In genomic region chr9:95096381-95096780, GRCh38 we compare ENCODE assay signal across 1 cellular context.
TF ChIP-seq lines count a peak whose summit lies in the region.

No MANE protein-coding gene starts in this region.

TF ChIP-seq in GM23338, 12 proteins besides CTCF, POLR2A, EP300 and RAD21 (continued from another document):
- TF ChIP-seq ZNF462 (CRISPR knock-in tag; IDR thresholded peaks at IDR 0.05), result no peak
- no peak for TF ChIP-seq CREB1 (CRISPR knock-in tag; IDR thresholded peaks at IDR 0.05; ENCODE audit: low read depth)
- TF ChIP-seq POLR2AphosphoS5 (IDR thresholded peaks at IDR 0.05; ENCODE audit: low read depth), result no peak
- TF ChIP-seq ZNF331 (CRISPR knock-in tag; IDR thresholded peaks at IDR 0.05; ENCODE audit: low read depth), result no peak
- no peak for TF ChIP-seq EZH2phosphoT487 (IDR thresholded peaks at IDR 0.05; ENCODE audit: unreplicated experiment)
- TF ChIP-seq ZNF114 (CRISPR knock-in tag; IDR thresholded peaks at IDR 0.05), result no peak
- no peak for TF ChIP-seq EZH2 (IDR thresholded peaks at IDR 0.05; ENCODE audit: low read depth, unreplicated experiment)
- TF ChIP-seq REST (IDR thresholded peaks at IDR 0.05; ENCODE audit: unreplicated experiment), result no peak
- TF ChIP-seq STAT1 (IDR thresholded peaks at IDR 0.05; ENCODE audit: unreplicated experiment), result no peak
- TF ChIP-seq JUNB (IDR thresholded peaks at IDR 0.05; ENCODE audit: unreplicated experiment), result no peak
- no peak for TF ChIP-seq NANOG (IDR thresholded peaks at IDR 0.05; ENCODE audit: borderline replicate concordance)
